In genomic region chr7:151539055-151539714, GRCh38 we compare ENCODE assay signal across 8 cellular contexts. TPM values are rescaled to one million over a fixed set of nuclear protein-coding genes. Genes with fewer than 3 reads are reported as not detected.
DNase-seq lines count a peak whose midpoint lies in the region; ATAC-seq, FAIRE-seq and TF ChIP-seq lines count a peak whose summit lies in the region.

No MANE protein-coding gene starts in this region.

- no peak overlapping the region for H3K27ac Mint-ChIP-seq in CD8-positive, alpha-beta memory T cell

- no peak overlapping the region for H3K4me3 Mint-ChIP-seq in CD8-positive, alpha-beta memory T cell

- H3K36me3 ChIP-seq in left ventricle myocardium inferior, result no peaks in the 10 kb centered on the region
- H3K36me3 ChIP-seq in CD8-positive, alpha-beta memory T cell (ENCODE audit: insufficient read depth, low read length), result no peaks in the 10 kb centered on the region

- ATAC-seq in HG02840 (IDR thresholded peaks at IDR 0.05; ENCODE audit: low FRiP score, unreplicated experiment) (peak; percentile 60), GM21447 (IDR thresholded peaks at IDR 0.05; ENCODE audit: unreplicated experiment) (no peak)

- no peaks in the 10 kb centered on the region for H3K36me3 Mint-ChIP-seq in CD8-positive, alpha-beta memory T cell

- no peak for DNase-seq in GM12891 (ENCODE audit: insufficient read length, low spot score)
- peak; percentile 27 for DNase-seq in RPMI8226
- no peak for DNase-seq in left ventricle myocardium inferior
- peak; percentile 83 for DNase-seq in superior temporal gyrus (ENCODE audit: extremely low spot score)
- DNase-seq in CD8-positive, alpha-beta memory T cell, result no peak
- no peak for DNase-seq in mucosa of gallbladder (ENCODE audit: low spot score)

- no peaks in the 10 kb centered on the region for H3K9me3 ChIP-seq in left ventricle myocardium inferior (replicated peaks)
- no peaks in the 10 kb centered on the region for H3K9me3 ChIP-seq in CD8-positive, alpha-beta memory T cell (ENCODE audit: low read length)

- H3K4me1 ChIP-seq in left ventricle myocardium inferior, result peaks cover 20% of the 10 kb centered on the region
- no peaks in the 10 kb centered on the region for H3K4me1 ChIP-seq in CD8-positive, alpha-beta memory T cell (ENCODE audit: insufficient read depth, low read length)

- peaks cover 0 to 7% (median 0%) of the 10 kb centered on the region in 5 donors for H3K9me3 Mint-ChIP-seq in CD8-positive, alpha-beta memory T cell

- no peak for TF ChIP-seq CTCF in left ventricle myocardium inferior (IDR thresholded peaks at IDR 0.05; ENCODE audit: borderline replicate concordance)

- CTCF ChIA-PET in CD8-positive, alpha-beta memory T cell (lab: Charles Lee), result no interaction called here

- intact Hi-C loops in left ventricle myocardium inferior (cut with micrococcal nuclease), result no loop called here

- H3K27me3 Mint-ChIP-seq in CD8-positive, alpha-beta memory T cell, result peaks cover 20 to 48% of the 10 kb centered on the region in 2 donors

- peaks cover 0 to 8% (median 7%) of the 10 kb centered on the region in 3 donors for H3K4me1 Mint-ChIP-seq in CD8-positive, alpha-beta memory T cell

- POLR2A ChIA-PET in CD8-positive, alpha-beta memory T cell (lab: Charles Lee), result interaction anchor here (0.6 kb wide), 1 partner anchor 17 kb away, joined by 5 read pairs; no protein-coding TSS in a partner anchor

- TF ChIP-seq POLR2A in GM12891 (IDR thresholded peaks at IDR 0.05; ENCODE audit: low read depth, low read length), result no peak

- H3K27ac ChIP-seq in left ventricle myocardium inferior (replicated peaks), result peak overlapping the region; percentile 53
- H3K27ac ChIP-seq in CD8-positive, alpha-beta memory T cell (ENCODE audit: low read depth, low read length), result no peak overlapping the region

- H3K4me3 ChIP-seq in left ventricle myocardium inferior, result no peak overlapping the region
- no peak overlapping the region for H3K4me3 ChIP-seq in CD8-positive, alpha-beta memory T cell (ENCODE audit: low read length)

- peak; percentile 47 for FAIRE-seq in GM12891 (lab: Jason Lieb, UNC)

- H3K27me3 ChIP-seq in left ventricle myocardium inferior (ENCODE audit: low read depth), result no peaks in the 10 kb centered on the region
- H3K27me3 ChIP-seq in CD8-positive, alpha-beta memory T cell (ENCODE audit: insufficient read depth, low read length, poor library complexity, severe bottlenecking), result peaks cover 6% of the 10 kb centered on the region

TF ChIP-seq in GM12891, 5 proteins besides CTCF, POLR2A, EP300 and RAD21:
- TF ChIP-seq SPI1 (IDR thresholded peaks at IDR 0.05; ENCODE audit: low read depth, low read length), result no peak
- no peak for TF ChIP-seq POLR2AphosphoS5 (IDR thresholded peaks at IDR 0.05; ENCODE audit: low read depth, low read length)
- no peak for TF ChIP-seq PAX5 (IDR thresholded peaks at IDR 0.05; ENCODE audit: insufficient read depth, low read length, severe bottlenecking)
- no peak for TF ChIP-seq POU2F2 (IDR thresholded peaks at IDR 0.05; ENCODE audit: low read depth, low read length)
- no peak for TF ChIP-seq TAF1 (IDR thresholded peaks at IDR 0.05; ENCODE audit: low read depth, low read length)

RNA-seq across cellular contexts. Expression of gene RHEB, which starts 19.5 kb away (rescaled TPM):
- polyA plus RNA-seq in GM12891 (2012; ENCODE audit: low read depth, missing spikeins), result 19.9 TPM
- 113 TPM for total RNA-seq in left ventricle myocardium inferior
- 10 to 100 TPM; 53.6 to 54.9 TPM for total RNA-seq in CD8-positive, alpha-beta memory T cell
- polyA plus RNA-seq in CD8-positive, alpha-beta memory T cell, result 72.2 TPM
- total RNA-seq in mucosa of gallbladder, result 75.2 TPM

Comparison
In these comparisons a context has a peak if more than half of its experiments do, and no peak if none do; other contexts are left out.
1. DNase-seq: peak in RPMI8226 (single experiment) and superior temporal gyrus (single experiment); none in GM12891 (single experiment), left ventricle myocardium inferior (single experiment), CD8-positive, alpha-beta memory T cell (0 of 5) and mucosa of gallbladder (single experiment).